ENCODE assay signal across 9 cellular contexts in the genomic region with DNA sequence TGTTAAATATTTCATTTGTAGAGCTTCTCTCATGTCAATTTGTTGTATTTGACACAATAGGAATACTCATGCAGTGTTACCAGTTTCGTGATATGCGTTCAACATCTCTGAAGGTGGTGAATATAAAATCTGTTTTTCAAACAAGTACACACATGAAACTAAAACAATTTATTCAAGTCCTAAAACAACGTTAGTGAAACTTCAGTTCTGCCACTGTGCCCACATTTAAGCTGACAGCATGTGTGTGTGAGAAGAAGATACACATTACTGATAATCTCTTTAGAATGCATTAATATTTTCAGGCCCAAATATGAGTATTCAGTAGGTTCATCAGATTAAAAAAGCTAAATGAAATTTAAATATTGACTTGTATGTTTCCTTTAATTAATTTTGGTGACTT. TPM values are rescaled to one million over a fixed set of nuclear protein-coding genes. Genes with fewer than 3 reads are reported as not detected.
A peak's percentile ranks its signal among the peaks of the same experiment; 100 is the strongest.
DNase-seq lines count a peak whose midpoint lies in the region; ATAC-seq and TF ChIP-seq lines count a peak whose summit lies in the region.
"Had no signal": no experiment of that assay in that cellular context is flagged by ENCODE, and none has a peak within 500 bp of the region (broad histone marks: within the 10 kb centered on the region; RNA-seq: fewer than 3 reads in every experiment).

No MANE protein-coding gene starts in this region.

- H3K27ac ChIP-seq in heart right ventricle = peak overlapping the region in 6 of 10 donors; percentile 37 to 79 (median 58)

- peaks cover 18% of the 10 kb centered on the region for H3K27me3 Mint-ChIP-seq in central memory CD8-positive, alpha-beta T cell
- H3K27me3 Mint-ChIP-seq in natural killer cell (ENCODE audit: low read depth in 2 of 2) = no peaks in the 10 kb centered on the region
- H3K27me3 Mint-ChIP-seq: T-cell had no signal

- H3K4me1 Mint-ChIP-seq in central memory CD8-positive, alpha-beta T cell = peaks cover 14% of the 10 kb centered on the region
- peaks cover 43 to 50% of the 10 kb centered on the region in 2 donors for H3K4me1 Mint-ChIP-seq in natural killer cell

- peak overlapping the region; percentile 35 for H3K27ac Mint-ChIP-seq in central memory CD8-positive, alpha-beta T cell (ENCODE audit: low read depth)
- H3K27ac Mint-ChIP-seq in natural killer cell = peak overlapping the region; percentile 84 to 91

- H3K9me3 Mint-ChIP-seq in central memory CD8-positive, alpha-beta T cell = no peaks in the 10 kb centered on the region
- H3K9me3 Mint-ChIP-seq in natural killer cell = no peaks in the 10 kb centered on the region
- H3K9me3 Mint-ChIP-seq: T-cell had no signal

- no peak overlapping the region for H3K4me3 ChIP-seq in heart right ventricle

- no peaks in the 10 kb centered on the region for H3K9me3 ChIP-seq in heart right ventricle

- H3K27me3 ChIP-seq in heart right ventricle = no peaks in the 10 kb centered on the region

- DNase-seq in heart right ventricle = no peak
- DNase-seq in left ventricle myocardium superior = no peak
- DNase-seq in central memory CD8-positive, alpha-beta T cell (ENCODE audit: low spot score in 2 of 2) = no peak
- DNase-seq in natural killer cell = no peak
- DNase-seq in Kasumi-1 (lab: John Stamatoyannopoulos, UW) = no peak
- no peak for DNase-seq in SW 1271 (lab: John Stamatoyannopoulos, UW)
- no peak for DNase-seq in NCI-H748 (lab: John Stamatoyannopoulos, UW; ENCODE audit: unreplicated experiment)
- no peak for DNase-seq in nucleus accumbens (lab: John Stamatoyannopoulos, UW)

- WGBS in heart right ventricle, 2 donors = 47 to 60% methylated on average over 3 of the region's 3 CpGs

- TF ChIP-seq CTCF in heart right ventricle (IDR thresholded peaks at IDR 0.05) (no peak), natural killer cell (IDR thresholded peaks at IDR 0.05) (no peak)

- no peaks in the 10 kb centered on the region for H3K36me3 ChIP-seq in heart right ventricle

- peaks cover 10 to 100% (median 91%) of the 10 kb centered on the region in 9 donors for H3K4me1 ChIP-seq in heart right ventricle

- ATAC-seq in heart right ventricle (no peak), left ventricle myocardium superior (no peak), natural killer cell (no peak)
- ATAC-seq in central memory CD8-positive, alpha-beta T cell (replicated peaks; ENCODE audit: extremely low read depth, poor library complexity, severe bottlenecking) = no peak

- intact Hi-C loops in heart right ventricle (cut with DNase I) = loop anchor here in 2 of 10 donors (5.0 to 10.0 kb wide), 2 partner anchors 34 to 46 kb away; no protein-coding TSS in a partner anchor
- intact Hi-C loops in left ventricle myocardium superior (cut with micrococcal nuclease) = no loop called here
- intact Hi-C loops in natural killer cell (cut with micrococcal nuclease) = loop anchor here (10.0 kb wide), 1 partner anchor 46 kb away; no protein-coding TSS in a partner anchor

- no peaks in the 10 kb centered on the region for H3K36me3 Mint-ChIP-seq in central memory CD8-positive, alpha-beta T cell (ENCODE audit: insufficient read depth)
- no peaks in the 10 kb centered on the region for H3K36me3 Mint-ChIP-seq in natural killer cell
- H3K36me3 Mint-ChIP-seq: T-cell had no signal

- no peak overlapping the region for H3K4me3 Mint-ChIP-seq in central memory CD8-positive, alpha-beta T cell
- peak overlapping the region; percentile 84 for H3K4me3 Mint-ChIP-seq in natural killer cell

RNA-seq across cellular contexts. Expression of gene GAB1, which starts 21.7 kb away (rescaled TPM):
- 100 to 1,000 TPM in 5 of 10 donors, 10 to 100 TPM in 5; 28.9 to 130 (median 102) TPM for total RNA-seq in heart right ventricle
- polyA plus RNA-seq in heart right ventricle = 10 to 100 TPM in 1 of 2 donors, 1 to 10 TPM in 1; 7.8 to 22.4 TPM
- total RNA-seq in left ventricle myocardium superior = 90.7 TPM
- 10 to 100 TPM; 11.5 to 25.4 (median 11.9) TPM for total RNA-seq in natural killer cell
